Comparison of ENCODE assay signal across 9 cellular contexts in the genomic region with DNA sequence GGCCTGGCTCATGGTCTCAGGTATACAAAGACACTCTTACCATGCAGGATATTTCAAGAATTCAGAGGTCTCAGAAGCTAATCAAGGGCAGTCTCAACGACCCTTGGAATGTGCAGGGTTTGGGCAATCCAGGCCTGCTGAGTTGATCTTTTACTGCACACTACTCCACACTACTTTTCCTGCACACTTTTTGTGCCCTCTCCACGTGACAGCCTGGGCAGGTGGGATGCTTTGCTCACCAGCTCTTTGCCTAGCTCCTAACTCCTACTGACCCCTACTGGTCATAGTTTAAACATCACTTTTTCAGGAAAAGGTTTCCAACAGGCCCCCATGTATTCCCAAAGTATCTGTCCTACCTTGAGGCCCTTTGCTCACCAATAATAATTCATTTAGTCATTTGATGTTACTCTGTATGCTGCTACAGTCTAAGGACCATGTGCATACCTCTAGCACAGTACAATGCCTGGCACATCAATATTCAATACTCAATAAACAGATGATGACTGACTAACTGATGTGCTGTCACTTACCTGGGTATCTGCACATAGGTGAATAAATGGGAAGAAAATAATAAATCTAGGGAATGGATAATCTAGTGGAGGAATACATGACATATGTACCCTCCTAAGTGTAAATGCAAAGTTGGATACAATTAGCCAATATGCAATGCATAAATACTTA. TPM values are rescaled to one million over a fixed set of nuclear protein-coding genes. Genes with fewer than 3 reads are reported as not detected.
DNase-seq lines count a peak whose midpoint lies in the region; ATAC-seq and TF ChIP-seq lines count a peak whose summit lies in the region.
"Had no signal": no experiment of that assay in that cellular context is flagged by ENCODE, and none has a peak within 500 bp of the region (broad histone marks: within the 10 kb centered on the region; RNA-seq: fewer than 3 reads in every experiment).

No MANE protein-coding gene starts in this region.

- no peak for TF ChIP-seq POLR2A in transverse colon (IDR thresholded peaks at IDR 0.05)

- TF ChIP-seq CTCF in AG10803 (conservative IDR thresholded peaks at IDR 0.05; ENCODE audit: low read length) (peak; percentile 63), GM12873 (IDR thresholded peaks at IDR 0.05; ENCODE audit: insufficient read depth, low read depth, low read length, missing control alignments) (peak; percentile 79), transverse colon (IDR thresholded peaks at IDR 0.05) (peak; percentile 47 to 56 (median 50))

- no peak for TF ChIP-seq EP300 in transverse colon (IDR thresholded peaks at IDR 0.05; ENCODE audit: low read depth)

- H3K4me1 ChIP-seq in transverse colon, result no peaks in the 10 kb centered on the region

- in situ Hi-C loops in transverse colon (cut with MboI; ENCODE audit: low pct_ligation_motif_present in 1 of 4, low pct_unique_long_range_greater_than_20kb in 1 of 4, low sequenced_read_pairs in 3 of 4), result loop anchor here (5.0 to 25.0 kb wide), 3 partner anchors 97 to 222 kb away; no protein-coding TSS in a partner anchor

- no peak overlapping the region for H3K27ac ChIP-seq in transverse colon

- no peaks in the 10 kb centered on the region for H3K9me3 ChIP-seq in transverse colon

- no peak for ATAC-seq in HG02678 (IDR thresholded peaks at IDR 0.05; ENCODE audit: unreplicated experiment)

- peaks cover 6% of the 10 kb centered on the region for H3K27me3 ChIP-seq in transverse colon

- peak; percentile 15 for DNase-seq in AG10803 (ENCODE audit: low read depth)
- DNase-seq in OCI-M1 (lab: John Stamatoyannopoulos, UW), result peak; percentile 63
- DNase-seq in germinal center (ENCODE audit: low spot score), result peak; percentile 35
- no peak for DNase-seq in transverse colon
- no peak for DNase-seq in activated T-cell treated with anti-CD3 and anti-CD28 coated beads, Interleukin-2, amount 50 U/mL, for 1 hour
- DNase-seq in NCI-H2171 (lab: John Stamatoyannopoulos, UW), result no peak
- DNase-seq: stimulated activated naive B cell treated with anti-CD40 and anti-IgM and Interleukin-4, amounts not matched to agents 10 μg/mL and 1 μg/mL and 100 μg/mL, for 72 hours had no signal

- H3K4me3 ChIP-seq in AG10803 (ENCODE audit: low read length) (no peak overlapping the region), transverse colon (no peak overlapping the region)

- intact Hi-C loops in transverse colon (cut with DNase I; ENCODE audit: low total_unique reads), result no loop called here

- WGBS in transverse colon (ENCODE audit: low coverage in 1 of 2), 2 donors, result 0 to 11% methylated on average over 1 to 2 of the region's 2 CpGs

- H3K36me3 ChIP-seq in transverse colon, result no peaks in the 10 kb centered on the region

RNA-seq across cellular contexts. Expression of a gene that starts 9.6 kb away (rescaled TPM):
- total RNA-seq in transverse colon, result 10 to 100 TPM in 3 of 4 donors, 1 to 10 TPM in 1; 9.7 to 96.4 (median 72.3) TPM

RNA-seq across cellular contexts. Expression of a gene that starts 11.8 kb away (rescaled TPM):
- total RNA-seq in transverse colon, result 1 to 10 TPM in 1 of 4 donors, under 1 TPM in 1, not detected in 2; 0.55 to 1.4 TPM

RNA-seq across cellular contexts. Expression of a gene that starts 36.3 kb away (rescaled TPM):
- 1 to 10 TPM in 3 of 4 donors, under 1 TPM in 1; 0.37 to 7.1 (median 2.3) TPM for total RNA-seq in transverse colon

Comparison
In these comparisons a context has a peak if more than half of its experiments do, and no peak if none do; other contexts are left out.
1. DNase-seq: peak in AG10803 (single experiment), OCI-M1 (single experiment) and germinal center (single experiment); none in transverse colon (single experiment), activated T-cell treated with anti-CD3 and anti-CD28 coated beads, Interleukin-2, amount 50 U/mL, for 1 hour (single experiment) and NCI-H2171 (single experiment).
2. Peak in every context shown above with its lines, with median percentiles within 50 percentile points of each other: CTCF ChIP-seq.